In genomic region chr7:55411844-55412243, GRCh38 we compare ENCODE assay signal across 8 cellular contexts.
"Had no signal": no experiment of that assay in that cellular context is flagged by ENCODE, and none has a peak within 500 bp of the region (broad histone marks: within the 10 kb centered on the region; RNA-seq: fewer than 3 reads in every experiment).

No MANE protein-coding gene starts in this region.

- ATAC-seq: GM12878 had no signal

- FAIRE-seq: G401.6, GM12878, GM12891, GM12892, GM18507, GM19239 had no signal

- DNase-seq: GDM1, GF-D8 had no signal

- H3K4me3 ChIP-seq: GM12878 had no signal
